Comparison of ENCODE assay signal across 8 cellular contexts in the genomic region with DNA sequence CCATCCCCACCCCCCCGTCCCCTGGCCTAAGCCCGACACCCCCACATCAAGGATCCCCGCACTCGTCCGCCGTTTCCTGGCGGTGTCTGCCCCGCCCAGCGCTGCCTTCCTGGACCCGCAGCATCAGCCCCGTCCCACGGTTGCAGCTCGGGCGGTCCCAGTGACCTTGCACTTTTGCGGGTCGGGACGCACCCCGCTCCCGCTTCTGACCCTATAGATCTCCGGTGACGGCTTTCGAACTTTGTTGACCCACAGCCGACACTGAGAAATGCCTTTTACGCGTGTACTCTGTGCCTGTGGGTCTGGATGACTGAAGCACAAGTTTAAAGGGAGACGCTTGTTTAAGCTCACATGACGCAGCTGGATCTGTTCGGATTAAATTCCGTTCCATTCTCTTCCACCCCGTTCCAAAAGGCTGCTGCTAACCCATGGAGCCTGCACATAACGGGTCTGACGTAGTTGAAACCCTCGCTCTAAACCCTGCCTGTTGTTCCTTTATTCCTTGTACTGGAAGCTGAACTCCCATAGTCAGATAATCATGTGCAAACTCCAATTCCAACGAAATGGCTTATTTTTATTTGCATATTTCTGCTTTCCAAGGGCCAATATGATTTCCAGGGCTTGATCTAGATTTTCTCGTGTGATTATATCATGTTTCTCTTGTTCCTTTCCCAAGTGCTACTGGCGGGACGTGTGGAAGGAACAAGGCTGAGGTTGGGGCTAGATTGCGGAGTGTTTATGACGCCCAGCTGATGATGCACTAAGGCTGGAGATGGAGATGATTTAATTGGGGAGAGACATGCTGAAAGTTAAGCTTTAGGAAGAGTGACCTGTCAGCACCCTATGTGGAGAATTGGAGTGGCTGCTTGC. TPM values are rescaled to one million over a fixed set of nuclear protein-coding genes. Genes with fewer than 3 reads are reported as not detected.
DNase-seq lines count a peak whose midpoint lies in the region; ATAC-seq and TF ChIP-seq lines count a peak whose summit lies in the region.

No MANE protein-coding gene starts in this region.

- TF ChIP-seq CTCF in HEK293 (tag by site-specific recombination; IDR thresholded peaks at IDR 0.05) (no peak), foreskin keratinocyte (conservative IDR thresholded peaks at IDR 0.05) (no peak)

- H3K9me3 ChIP-seq in HEK293 (ENCODE audit: control insufficient read depth, insufficient read depth, low read depth, low read length) (no peaks in the 10 kb centered on the region), neuron (ENCODE audit: low read length) (no peaks in the 10 kb centered on the region)

- peak overlapping the region; percentile 58 for H3K4me3 ChIP-seq in HEK293 (ENCODE audit: low read depth, low read length)
- H3K4me3 ChIP-seq in neuron (ENCODE audit: low read length), result peak overlapping the region; percentile 90

- peak; percentile 44 for DNase-seq in Daoy (ENCODE audit: low read depth)
- peak; percentile 52 for DNase-seq in NCI-H69 (lab: John Stamatoyannopoulos, UW)
- peak; percentile 43 for DNase-seq in activated naive CD4-positive, alpha-beta T cell treated with Interleukin-2 at 50 U/mL for 16 hours
- DNase-seq in foreskin keratinocyte, result peak; percentile 27 to 46

- H3K36me3 ChIP-seq in HEK293 (ENCODE audit: control insufficient read depth in 2 of 2, insufficient read depth in 1 of 2, low read length in 2 of 2) (peaks cover 0 to 7% of the 10 kb centered on the region in 2 experiments; a peak in 2 of 3 replicates), neuron (ENCODE audit: insufficient read depth, low read length) (peaks cover 15% of the 10 kb centered on the region)

- peak overlapping the region; percentile 97 for H2AFZ ChIP-seq in neuron (ENCODE audit: low read depth, low read length)

- no peaks in the 10 kb centered on the region for H3K27me3 ChIP-seq in foreskin keratinocyte
- no peaks in the 10 kb centered on the region for H3K27me3 ChIP-seq in neuron (ENCODE audit: insufficient read depth, low read length)

- CTCF ChIA-PET in HEK293 (lab: Yijun Ruan, JAX), result interaction anchor here (0.6 to 2.4 kb wide), 8 partner anchors 12 to 1063 kb away, joined by 3 to 20 read pairs (median 4); no protein-coding TSS in a partner anchor

- POLR2A ChIA-PET in HEK293 (lab: Yijun Ruan, JAX), result interaction anchor here (1.2 to 2.3 kb wide), 5 partner anchors 30 to 230 kb away, joined by 4 to 15 read pairs (median 4); partner anchors contain the start of genes FLYWCH2, KCTD5 and KREMEN2

- H3K4me1 ChIP-seq in HEK293 (ENCODE audit: control insufficient read depth, insufficient read depth, low read length), result 0 out of 2 replicates have a peak, but pooled peaks cover 4% of the 10 kb centered on the region
- H3K4me1 ChIP-seq in foreskin keratinocyte, result peaks cover 16% of the 10 kb centered on the region
- H3K4me1 ChIP-seq in neuron (ENCODE audit: insufficient read depth, low read length), result peaks cover 9% of the 10 kb centered on the region

- H3K27ac ChIP-seq in HEK293 (ENCODE audit: extremely low read depth, low read depth, low read length), result peak overlapping the region; percentile 54; the same call in 1 of the 2 replicates
- H3K27ac ChIP-seq in foreskin keratinocyte, result peak overlapping the region; percentile 21

- ATAC-seq in foreskin keratinocyte (peak; percentile 19), HG02798 (IDR thresholded peaks at IDR 0.05; ENCODE audit: poor library complexity, unreplicated experiment) (no peak), GM21381 (IDR thresholded peaks at IDR 0.05; ENCODE audit: unreplicated experiment) (no peak)

TF ChIP-seq in HEK293, 187 proteins besides CTCF, POLR2A, EP300 and RAD21 (continues in another document):
- TF ChIP-seq ZNF629 (tag by site-specific recombination; IDR thresholded peaks at IDR 0.05), result peak; percentile 87
- TF ChIP-seq, protein P1, sequence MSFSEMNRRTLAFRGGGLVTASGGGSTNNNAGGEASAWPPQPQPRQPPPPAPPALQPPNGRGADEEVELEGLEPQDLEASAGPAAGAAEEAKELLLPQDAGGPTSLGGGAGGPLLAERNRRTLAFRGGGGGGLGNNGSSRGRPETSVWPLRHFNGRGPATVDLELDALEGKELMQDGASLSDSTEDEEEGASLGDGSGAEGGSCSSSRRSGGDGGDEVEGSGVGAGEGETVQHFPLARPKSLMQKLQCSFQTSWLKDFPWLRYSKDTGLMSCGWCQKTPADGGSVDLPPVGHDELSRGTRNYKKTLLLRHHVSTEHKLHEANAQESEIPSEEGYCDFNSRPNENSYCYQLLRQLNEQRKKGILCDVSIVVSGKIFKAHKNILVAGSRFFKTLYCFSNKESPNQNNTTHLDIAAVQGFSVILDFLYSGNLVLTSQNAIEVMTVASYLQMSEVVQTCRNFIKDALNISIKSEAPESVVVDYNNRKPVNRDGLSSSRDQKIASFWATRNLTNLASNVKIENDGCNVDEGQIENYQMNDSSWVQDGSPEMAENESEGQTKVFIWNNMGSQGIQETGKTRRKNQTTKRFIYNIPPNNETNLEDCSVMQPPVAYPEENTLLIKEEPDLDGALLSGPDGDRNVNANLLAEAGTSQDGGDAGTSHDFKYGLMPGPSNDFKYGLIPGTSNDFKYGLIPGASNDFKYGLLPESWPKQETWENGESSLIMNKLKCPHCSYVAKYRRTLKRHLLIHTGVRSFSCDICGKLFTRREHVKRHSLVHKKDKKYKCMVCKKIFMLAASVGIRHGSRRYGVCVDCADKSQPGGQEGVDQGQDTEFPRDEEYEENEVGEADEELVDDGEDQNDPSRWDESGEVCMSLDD (tag by site-specific recombination; IDR thresholded peaks at IDR 0.05), result 0 out of 2 replicates have a peak, but pooled peaks have one; percentile 30
- no peak for TF ChIP-seq ZNF48 (tag by site-specific recombination; IDR thresholded peaks at IDR 0.05)
- TF ChIP-seq ZBTB17 (tag by site-specific recombination; IDR thresholded peaks at IDR 0.05), result peak; percentile 88
- peak; percentile 24; the same call in 1 of the 2 replicates for TF ChIP-seq ATF2 (tag by site-specific recombination; IDR thresholded peaks at IDR 0.05; ENCODE audit: low read depth)
- no peak for TF ChIP-seq ZNF544 (tag by site-specific recombination; IDR thresholded peaks at IDR 0.05)
- peak; percentile 34; the same call in 1 of the 2 replicates for TF ChIP-seq PRDM10 (tag by site-specific recombination; IDR thresholded peaks at IDR 0.05)
- TF ChIP-seq ZXDB (tag by site-specific recombination; IDR thresholded peaks at IDR 0.05), result peak; percentile 15; the same call in 1 of the 2 replicates
- TF ChIP-seq RBAK (tag by site-specific recombination; IDR thresholded peaks at IDR 0.05), result no peak
- 0 out of 2 replicates have a peak, but pooled peaks have one; percentile 15 for TF ChIP-seq KLF10 (tag by site-specific recombination; IDR thresholded peaks at IDR 0.05)
- TF ChIP-seq ZNF837 (tag by site-specific recombination; IDR thresholded peaks at IDR 0.05), result no peak
- no peak; the same call in 1 of the 2 replicates for TF ChIP-seq ZNF660 (tag by site-specific recombination; IDR thresholded peaks at IDR 0.05)

RNA-seq across cellular contexts. Expression of gene FLYWCH1, which starts 0.8 kb away (rescaled TPM):
- 32.3 and 42.3 TPM in 2 replicates for total RNA-seq in Daoy (2014; rRNA removed; shearing (Covaris generic))
- 28.5 and 29.7 TPM in 2 replicates for total RNA-seq in foreskin keratinocyte
- 35.4 and 43.9 TPM in 2 replicates for polyA plus RNA-seq in foreskin keratinocyte

RNA-seq across cellular contexts. Expression of gene FLYWCH2, which starts 29.6 kb away (rescaled TPM):
- 28.3 and 71.6 TPM in 2 replicates for total RNA-seq in Daoy (2014; rRNA removed; shearing (Covaris generic))
- 36.1 and 38.4 TPM in 2 replicates for total RNA-seq in foreskin keratinocyte
- polyA plus RNA-seq in foreskin keratinocyte, result 44.5 and 48.4 TPM in 2 replicates

RNA-seq across cellular contexts. Expression of gene KREMEN2, which starts 51.5 kb away (rescaled TPM):
- 0.39 and 1.3 TPM in 2 replicates for total RNA-seq in Daoy (2014; rRNA removed; shearing (Covaris generic))
- 8.5 and 12.0 TPM in 2 replicates for total RNA-seq in foreskin keratinocyte
- 10.7 and 14.5 TPM in 2 replicates for polyA plus RNA-seq in foreskin keratinocyte

RNA-seq across cellular contexts. Expression of gene PRSS22, which starts 54.6 kb away (rescaled TPM):
- 0.11 TPM in 1 of 2 replicates, not detected in the other for total RNA-seq in Daoy (2014; rRNA removed; shearing (Covaris generic))
- total RNA-seq in foreskin keratinocyte, result 1.3 and 2.1 TPM in 2 replicates
- 2.2 and 2.5 TPM in 2 replicates for polyA plus RNA-seq in foreskin keratinocyte

RNA-seq across cellular contexts. Expression of gene PAQR4, which starts 56.6 kb away (rescaled TPM):
- 15.3 and 20.5 TPM in 2 replicates for total RNA-seq in Daoy (2014; rRNA removed; shearing (Covaris generic))
- 29.6 and 32.8 TPM in 2 replicates for total RNA-seq in foreskin keratinocyte
- 35.4 and 35.6 TPM in 2 replicates for polyA plus RNA-seq in foreskin keratinocyte
